10 cellular contexts compared by ENCODE assay signal in genomic region chr9:87714819-87715218, GRCh38. TPM values are rescaled to one million over a fixed set of nuclear protein-coding genes. Genes with fewer than 3 reads are reported as not detected.
DNase-seq lines count a peak whose midpoint lies in the region; ATAC-seq and TF ChIP-seq lines count a peak whose summit lies in the region.
"Had no signal": no experiment of that assay in that cellular context is flagged by ENCODE, and none has a peak within 500 bp of the region (broad histone marks: within the 10 kb centered on the region; RNA-seq: fewer than 3 reads in every experiment).

No MANE protein-coding gene starts in this region.

- 56% methylated on average over 2 of the region's 2 CpGs for WGBS in hepatocyte (ENCODE audit: low lambda C conversion rate, missing lambda C conversion rate)
- WGBS in testis, 2 donors = 62 to 76% methylated on average over 2 of the region's 2 CpGs

- no peaks in the 10 kb centered on the region for H3K36me3 ChIP-seq in adipocyte (ENCODE audit: control insufficient read depth, insufficient read depth, low read length, severe bottlenecking)
- no peaks in the 10 kb centered on the region for H3K36me3 ChIP-seq in hepatocyte (replicated peaks; ENCODE audit: insufficient read depth, low read depth)
- no peaks in the 10 kb centered on the region for H3K36me3 ChIP-seq in testis (ENCODE audit: low read depth, missing control alignments)

- H3K27me3 ChIP-seq in adipocyte (replicated peaks; ENCODE audit: control insufficient read depth, insufficient read depth, low read length) = no peaks in the 10 kb centered on the region
- no peaks in the 10 kb centered on the region for H3K27me3 ChIP-seq in hepatocyte
- no peaks in the 10 kb centered on the region for H3K27me3 ChIP-seq in testis

- peak overlapping the region; percentile 89 for H3K27ac ChIP-seq in hepatocyte
- no peak overlapping the region for H3K27ac ChIP-seq in testis
- H3K27ac ChIP-seq: 22Rv1 had no signal

- peak; percentile 4 for DNase-seq in DMS 273 (lab: John Stamatoyannopoulos, UW; ENCODE audit: unreplicated experiment)
- DNase-seq in DMS 273 treated with DMSO at 0.1 percent for 48 hours (lab: John Stamatoyannopoulos, UW) = no peak
- DNase-seq in adipocyte (ENCODE audit: low read depth) = peak; percentile 87
- peak; percentile 68 for DNase-seq in hepatocyte (ENCODE audit: low spot score)
- peak; percentile 57 for DNase-seq in testis
- no peak for DNase-seq in GM19238 (ENCODE audit: insufficient read length, low spot score)
- DNase-seq: activated B cell treated with CpG ODN at 0.5 μM for 24 hours had no signal

- intact Hi-C loops in testis (cut with DNase I; ENCODE audit: low total_unique reads) = no loop called here

- TF ChIP-seq CTCF in hepatocyte (IDR thresholded peaks at IDR 0.05; ENCODE audit: poor library complexity) (no peak), testis (IDR thresholded peaks at IDR 0.05) (no peak)

- peak overlapping the region; percentile 82 for H3K9ac ChIP-seq in adipocyte (ENCODE audit: low read length)

- TF ChIP-seq POLR2A in testis (IDR thresholded peaks at IDR 0.05) = no peak

- no peaks in the 10 kb centered on the region for H3K9me3 ChIP-seq in adipocyte (ENCODE audit: control insufficient read depth, low read length)
- no peaks in the 10 kb centered on the region for H3K9me3 ChIP-seq in hepatocyte (ENCODE audit: low read depth)
- H3K9me3 ChIP-seq in testis = no peaks in the 10 kb centered on the region

- peak overlapping the region; percentile 64 for H3K4me3 ChIP-seq in adipocyte (ENCODE audit: low read length)
- no peak overlapping the region for H3K4me3 ChIP-seq in hepatocyte
- H3K4me3 ChIP-seq in testis = no peak overlapping the region

- H3K79me2 ChIP-seq in hepatocyte = no peaks in the 10 kb centered on the region

- H3K4me2 ChIP-seq in hepatocyte = no peak overlapping the region

- H3K4me1 ChIP-seq in adipocyte (ENCODE audit: control insufficient read depth, insufficient read depth, low read length) = peaks cover 54% of the 10 kb centered on the region
- H3K4me1 ChIP-seq in hepatocyte (ENCODE audit: insufficient read depth) = peaks cover 50% of the 10 kb centered on the region
- peaks cover 15% of the 10 kb centered on the region for H3K4me1 ChIP-seq in testis

- no peaks in the 10 kb centered on the region for H4K20me1 ChIP-seq in hepatocyte (ENCODE audit: insufficient read depth, poor library complexity, severe bottlenecking)

- no peaks in the 10 kb centered on the region for H3K9me2 ChIP-seq in hepatocyte (replicated peaks; ENCODE audit: insufficient read depth)

- H2AFZ ChIP-seq in hepatocyte = no peak overlapping the region

- ATAC-seq in HG03108 (IDR thresholded peaks at IDR 0.05; ENCODE audit: unreplicated experiment) (no peak), HG03175 (IDR thresholded peaks at IDR 0.05; ENCODE audit: unreplicated experiment) (no peak)

RNA-seq across cellular contexts. Expression of gene CTSL, which starts 11.1 kb away (rescaled TPM):
- total RNA-seq in hepatocyte = 343 and 365 TPM in 2 replicates
- 328 and 341 TPM in 2 replicates for polyA plus RNA-seq in hepatocyte
- 100 to 1,000 TPM; 100 to 105 TPM for total RNA-seq in testis
- 185 TPM for polyA plus RNA-seq in testis (ENCODE audit: insufficient read depth, low read depth, low replicate concordance)

Comparison
In these comparisons a context has a peak if more than half of its experiments do, and no peak if none do; other contexts are left out.
1. DNase-seq: peak in DMS 273 (single experiment), adipocyte (single experiment), hepatocyte (single experiment) and testis (single experiment); none in DMS 273 treated with DMSO at 0.1 percent for 48 hours (single experiment) and GM19238 (single experiment).